ENCODE assay signal across 3 cellular contexts in the genomic region with DNA sequence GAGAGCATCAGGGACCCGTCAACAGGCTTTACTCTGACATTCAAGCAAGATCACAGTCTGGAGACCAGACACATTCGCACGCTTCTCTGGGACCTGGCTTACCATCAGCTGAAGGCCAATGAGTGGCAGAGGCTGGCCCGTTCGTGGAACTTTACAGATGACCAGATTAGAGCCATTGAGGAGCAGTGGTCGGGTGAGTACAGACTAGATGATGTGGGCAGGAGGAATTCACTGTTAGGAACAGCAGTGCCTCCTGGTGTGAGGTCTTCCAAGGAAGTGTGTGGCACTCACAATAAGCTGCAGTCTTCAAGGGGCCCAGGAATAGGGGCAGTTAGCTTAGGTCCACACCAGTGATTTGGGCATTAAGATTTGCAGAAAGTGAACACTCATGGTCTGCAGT.
TF ChIP-seq lines count a peak whose summit lies in the region.

No MANE protein-coding gene starts in this region.

TF ChIP-seq in SK-N-SH, 30 proteins besides CTCF, POLR2A, EP300 and RAD21:
- no peak for TF ChIP-seq ELF1 (IDR thresholded peaks at IDR 0.05)
- no peak for TF ChIP-seq MEF2A (IDR thresholded peaks at IDR 0.05; ENCODE audit: borderline replicate concordance, low read depth)
- no peak for TF ChIP-seq SMC3 (IDR thresholded peaks at IDR 0.05; ENCODE audit: low read depth, low read length)
- TF ChIP-seq CHD2 (IDR thresholded peaks at IDR 0.05; ENCODE audit: low read length, partially characterized antibody) = no peak
- TF ChIP-seq, protein P1, sequence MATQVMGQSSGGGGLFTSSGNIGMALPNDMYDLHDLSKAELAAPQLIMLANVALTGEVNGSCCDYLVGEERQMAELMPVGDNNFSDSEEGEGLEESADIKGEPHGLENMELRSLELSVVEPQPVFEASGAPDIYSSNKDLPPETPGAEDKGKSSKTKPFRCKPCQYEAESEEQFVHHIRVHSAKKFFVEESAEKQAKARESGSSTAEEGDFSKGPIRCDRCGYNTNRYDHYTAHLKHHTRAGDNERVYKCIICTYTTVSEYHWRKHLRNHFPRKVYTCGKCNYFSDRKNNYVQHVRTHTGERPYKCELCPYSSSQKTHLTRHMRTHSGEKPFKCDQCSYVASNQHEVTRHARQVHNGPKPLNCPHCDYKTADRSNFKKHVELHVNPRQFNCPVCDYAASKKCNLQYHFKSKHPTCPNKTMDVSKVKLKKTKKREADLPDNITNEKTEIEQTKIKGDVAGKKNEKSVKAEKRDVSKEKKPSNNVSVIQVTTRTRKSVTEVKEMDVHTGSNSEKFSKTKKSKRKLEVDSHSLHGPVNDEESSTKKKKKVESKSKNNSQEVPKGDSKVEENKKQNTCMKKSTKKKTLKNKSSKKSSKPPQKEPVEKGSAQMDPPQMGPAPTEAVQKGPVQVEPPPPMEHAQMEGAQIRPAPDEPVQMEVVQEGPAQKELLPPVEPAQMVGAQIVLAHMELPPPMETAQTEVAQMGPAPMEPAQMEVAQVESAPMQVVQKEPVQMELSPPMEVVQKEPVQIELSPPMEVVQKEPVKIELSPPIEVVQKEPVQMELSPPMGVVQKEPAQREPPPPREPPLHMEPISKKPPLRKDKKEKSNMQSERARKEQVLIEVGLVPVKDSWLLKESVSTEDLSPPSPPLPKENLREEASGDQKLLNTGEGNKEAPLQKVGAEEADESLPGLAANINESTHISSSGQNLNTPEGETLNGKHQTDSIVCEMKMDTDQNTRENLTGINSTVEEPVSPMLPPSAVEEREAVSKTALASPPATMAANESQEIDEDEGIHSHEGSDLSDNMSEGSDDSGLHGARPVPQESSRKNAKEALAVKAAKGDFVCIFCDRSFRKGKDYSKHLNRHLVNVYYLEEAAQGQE (IDR thresholded peaks at IDR 0.05; ENCODE audit: low read depth, low read length) = no peak
- no peak for TF ChIP-seq FOXM1 (IDR thresholded peaks at IDR 0.05; ENCODE audit: low read depth)
- TF ChIP-seq RCOR1 (IDR thresholded peaks at IDR 0.05; ENCODE audit: low read length) = no peak
- TF ChIP-seq, protein P2, sequence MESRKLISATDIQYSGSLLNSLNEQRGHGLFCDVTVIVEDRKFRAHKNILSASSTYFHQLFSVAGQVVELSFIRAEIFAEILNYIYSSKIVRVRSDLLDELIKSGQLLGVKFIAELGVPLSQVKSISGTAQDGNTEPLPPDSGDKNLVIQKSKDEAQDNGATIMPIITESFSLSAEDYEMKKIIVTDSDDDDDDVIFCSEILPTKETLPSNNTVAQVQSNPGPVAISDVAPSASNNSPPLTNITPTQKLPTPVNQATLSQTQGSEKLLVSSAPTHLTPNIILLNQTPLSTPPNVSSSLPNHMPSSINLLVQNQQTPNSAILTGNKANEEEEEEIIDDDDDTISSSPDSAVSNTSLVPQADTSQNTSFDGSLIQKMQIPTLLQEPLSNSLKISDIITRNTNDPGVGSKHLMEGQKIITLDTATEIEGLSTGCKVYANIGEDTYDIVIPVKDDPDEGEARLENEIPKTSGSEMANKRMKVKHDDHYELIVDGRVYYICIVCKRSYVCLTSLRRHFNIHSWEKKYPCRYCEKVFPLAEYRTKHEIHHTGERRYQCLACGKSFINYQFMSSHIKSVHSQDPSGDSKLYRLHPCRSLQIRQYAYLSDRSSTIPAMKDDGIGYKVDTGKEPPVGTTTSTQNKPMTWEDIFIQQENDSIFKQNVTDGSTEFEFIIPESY (IDR thresholded peaks at IDR 0.05; ENCODE audit: borderline replicate concordance, low read depth) = no peak
- TF ChIP-seq GABPA (IDR thresholded peaks at IDR 0.05; ENCODE audit: low read depth) = no peak
- no peak for TF ChIP-seq NFIC (IDR thresholded peaks at IDR 0.05; ENCODE audit: borderline replicate concordance)
- TF ChIP-seq NRF1 (IDR thresholded peaks at IDR 0.05; ENCODE audit: low read depth, low read length) = no peak
- TF ChIP-seq TCF12 (IDR thresholded peaks at IDR 0.05) = no peak
- TF ChIP-seq RXRA (IDR thresholded peaks at IDR 0.05; ENCODE audit: borderline replicate concordance, low read depth) = no peak

TF ChIP-seq in SK-N-SH treated with all-trans-retinoic acid at 6 μM for 48 hours, 23 proteins besides CTCF, POLR2A, EP300 and RAD21 (continues in another document):
- TF ChIP-seq RARB (CRISPR knock-in tag; IDR thresholded peaks at IDR 0.05) (no peak), BACH2 (CRISPR knock-in tag; IDR thresholded peaks at IDR 0.05; ENCODE audit: borderline replicate concordance) (no peak), PPARA (CRISPR knock-in tag; IDR thresholded peaks at IDR 0.05; ENCODE audit: borderline replicate concordance) (no peak), OSR1 (CRISPR knock-in tag; IDR thresholded peaks at IDR 0.05) (no peak), ZFP30 (CRISPR knock-in tag; IDR thresholded peaks at IDR 0.05) (no peak), GLIS3 (CRISPR knock-in tag; IDR thresholded peaks at IDR 0.05) (no peak), CSDC2 (CRISPR knock-in tag; IDR thresholded peaks at IDR 0.05) (no peak), ZFP3 (CRISPR knock-in tag; IDR thresholded peaks at IDR 0.05) (no peak), TOX (CRISPR knock-in tag; IDR thresholded peaks at IDR 0.05; ENCODE audit: borderline replicate concordance) (no peak)
- TF ChIP-seq, protein P3, sequence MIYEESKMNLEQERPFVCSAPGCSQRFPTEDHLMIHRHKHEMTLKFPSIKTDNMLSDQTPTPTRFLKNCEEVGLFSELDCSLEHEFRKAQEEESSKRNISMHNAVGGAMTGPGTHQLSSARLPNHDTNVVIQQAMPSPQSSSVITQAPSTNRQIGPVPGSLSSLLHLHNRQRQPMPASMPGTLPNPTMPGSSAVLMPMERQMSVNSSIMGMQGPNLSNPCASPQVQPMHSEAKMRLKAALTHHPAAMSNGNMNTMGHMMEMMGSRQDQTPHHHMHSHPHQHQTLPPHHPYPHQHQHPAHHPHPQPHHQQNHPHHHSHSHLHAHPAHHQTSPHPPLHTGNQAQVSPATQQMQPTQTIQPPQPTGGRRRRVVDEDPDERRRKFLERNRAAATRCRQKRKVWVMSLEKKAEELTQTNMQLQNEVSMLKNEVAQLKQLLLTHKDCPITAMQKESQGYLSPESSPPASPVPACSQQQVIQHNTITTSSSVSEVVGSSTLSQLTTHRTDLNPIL (CRISPR knock-in tag; IDR thresholded peaks at IDR 0.05; ENCODE audit: low read depth) = no peak
- TF ChIP-seq, protein P4, sequence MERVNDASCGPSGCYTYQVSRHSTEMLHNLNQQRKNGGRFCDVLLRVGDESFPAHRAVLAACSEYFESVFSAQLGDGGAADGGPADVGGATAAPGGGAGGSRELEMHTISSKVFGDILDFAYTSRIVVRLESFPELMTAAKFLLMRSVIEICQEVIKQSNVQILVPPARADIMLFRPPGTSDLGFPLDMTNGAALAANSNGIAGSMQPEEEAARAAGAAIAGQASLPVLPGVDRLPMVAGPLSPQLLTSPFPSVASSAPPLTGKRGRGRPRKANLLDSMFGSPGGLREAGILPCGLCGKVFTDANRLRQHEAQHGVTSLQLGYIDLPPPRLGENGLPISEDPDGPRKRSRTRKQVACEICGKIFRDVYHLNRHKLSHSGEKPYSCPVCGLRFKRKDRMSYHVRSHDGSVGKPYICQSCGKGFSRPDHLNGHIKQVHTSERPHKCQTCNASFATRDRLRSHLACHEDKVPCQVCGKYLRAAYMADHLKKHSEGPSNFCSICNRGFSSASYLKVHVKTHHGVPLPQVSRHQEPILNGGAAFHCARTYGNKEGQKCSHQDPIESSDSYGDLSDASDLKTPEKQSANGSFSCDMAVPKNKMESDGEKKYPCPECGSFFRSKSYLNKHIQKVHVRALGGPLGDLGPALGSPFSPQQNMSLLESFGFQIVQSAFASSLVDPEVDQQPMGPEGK (CRISPR knock-in tag; IDR thresholded peaks at IDR 0.05; ENCODE audit: borderline replicate concordance) = no peak
- TF ChIP-seq, protein P5, sequence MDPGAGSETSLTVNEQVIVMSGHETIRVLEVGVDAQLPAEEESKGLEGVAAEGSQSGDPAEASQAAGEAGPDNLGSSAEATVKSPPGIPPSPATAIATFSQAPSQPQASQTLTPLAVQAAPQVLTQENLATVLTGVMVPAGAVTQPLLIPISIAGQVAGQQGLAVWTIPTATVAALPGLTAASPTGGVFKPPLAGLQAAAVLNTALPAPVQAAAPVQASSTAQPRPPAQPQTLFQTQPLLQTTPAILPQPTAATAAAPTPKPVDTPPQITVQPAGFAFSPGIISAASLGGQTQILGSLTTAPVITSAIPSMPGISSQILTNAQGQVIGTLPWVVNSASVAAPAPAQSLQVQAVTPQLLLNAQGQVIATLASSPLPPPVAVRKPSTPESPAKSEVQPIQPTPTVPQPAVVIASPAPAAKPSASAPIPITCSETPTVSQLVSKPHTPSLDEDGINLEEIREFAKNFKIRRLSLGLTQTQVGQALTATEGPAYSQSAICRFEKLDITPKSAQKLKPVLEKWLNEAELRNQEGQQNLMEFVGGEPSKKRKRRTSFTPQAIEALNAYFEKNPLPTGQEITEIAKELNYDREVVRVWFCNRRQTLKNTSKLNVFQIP (CRISPR knock-in tag; IDR thresholded peaks at IDR 0.05; ENCODE audit: borderline replicate concordance, low read depth) = no peak

TF ChIP-seq in H1, 55 proteins besides CTCF, POLR2A, EP300 and RAD21:
- TF ChIP-seq ASH2L (IDR thresholded peaks at IDR 0.05; ENCODE audit: low read length) (no peak), TBP (IDR thresholded peaks at IDR 0.05; ENCODE audit: low read depth, low read length) (no peak)
